Comparison of ENCODE assay signal across 9 cellular contexts in genomic region chr19:55703790-55704215, GRCh38. TPM values are rescaled to one million over a fixed set of nuclear protein-coding genes. Genes with fewer than 3 reads are reported as not detected.
DNase-seq lines count a peak whose midpoint lies in the region; ATAC-seq and TF ChIP-seq lines count a peak whose summit lies in the region.
"Had no signal": no experiment of that assay in that cellular context is flagged by ENCODE, and none has a peak within 500 bp of the region (broad histone marks: within the 10 kb centered on the region; RNA-seq: fewer than 3 reads in every experiment).

No MANE protein-coding gene starts in this region.

- no peaks in the 10 kb centered on the region for H3F3A ChIP-seq in smooth muscle cell (ENCODE audit: low read depth)

- H3K27me3 ChIP-seq in smooth muscle cell (ENCODE audit: low read depth): no peaks in the 10 kb centered on the region

- no peaks in the 10 kb centered on the region for H4K20me1 ChIP-seq in smooth muscle cell (ENCODE audit: low read depth)

- H3K4me3 ChIP-seq in smooth muscle cell: no peak overlapping the region

- H3K9me3 ChIP-seq in smooth muscle cell (replicated peaks; ENCODE audit: low read depth): no peaks in the 10 kb centered on the region

- no peak overlapping the region for H3K27ac ChIP-seq in smooth muscle cell (ENCODE audit: low read depth)

- 69% methylated on average over 38 of the region's 38 CpGs for WGBS in smooth muscle cell (ENCODE audit: low lambda C conversion rate)

- ATAC-seq in left ventricle myocardium superior (peak; percentile 70), HG03159 (IDR thresholded peaks at IDR 0.05; ENCODE audit: unreplicated experiment) (no peak)

- H3K4me2 ChIP-seq in smooth muscle cell: no peak overlapping the region

- peak; percentile 50 for TF ChIP-seq CTCF in smooth muscle cell (IDR thresholded peaks at IDR 0.05; ENCODE audit: borderline replicate concordance, insufficient read depth, poor library complexity, severe bottlenecking)

- intact Hi-C loops in left ventricle myocardium superior (cut with micrococcal nuclease): no loop called here

- H3K36me3 ChIP-seq in smooth muscle cell (ENCODE audit: low read depth): no peaks in the 10 kb centered on the region

- H3K9ac ChIP-seq in smooth muscle cell (ENCODE audit: low read depth): no peak overlapping the region

- no peaks in the 10 kb centered on the region for H3K4me1 ChIP-seq in smooth muscle cell (ENCODE audit: low read depth)

- peak; percentile 65 for DNase-seq in AG08396 (ENCODE audit: low spot score)
- peak; percentile 33 for DNase-seq in NAMALWA (ENCODE audit: low spot score)
- peak; percentile 47 for DNase-seq in activated naive CD4-positive, alpha-beta T cell treated with Interleukin-2 at 50 U/mL for 16 hours
- DNase-seq in left ventricle myocardium superior: peak; percentile 67
- DNase-seq in smooth muscle cell (lab: John Stamatoyannopoulos, UW; ENCODE audit: unreplicated experiment): no peak
- DNase-seq in NCI-H345 (lab: John Stamatoyannopoulos, UW): no peak
- DNase-seq in COR-L47 (lab: John Stamatoyannopoulos, UW): no peak

- H3K79me2 ChIP-seq in smooth muscle cell (ENCODE audit: low read depth): no peaks in the 10 kb centered on the region

- no peak overlapping the region for H2AFZ ChIP-seq in smooth muscle cell (ENCODE audit: low read depth)

RNA-seq across cellular contexts. Expression of gene EPN1, which starts 28.8 kb away (rescaled TPM):
- total RNA-seq in left ventricle myocardium superior: 250 TPM
- 25.3 and 34.5 TPM in 2 replicates for total RNA-seq in smooth muscle cell
- 119 and 121 TPM in 2 replicates for polyA plus RNA-seq in smooth muscle cell

RNA-seq across cellular contexts. Expression of gene NLRP9, which starts 34.4 kb away (rescaled TPM):
- total RNA-seq in left ventricle myocardium superior (not detected), smooth muscle cell (not detected in 2 replicates)
- 0.07 TPM in 1 of 2 replicates, not detected in the other for polyA plus RNA-seq in smooth muscle cell
- polyA plus RNA-seq: adipose tissue had no signal

RNA-seq across cellular contexts. Expression of gene U2AF2, which starts 49.0 kb away (rescaled TPM):
- total RNA-seq in left ventricle myocardium superior (79.9 TPM), smooth muscle cell (70.7 and 75.0 TPM in 2 replicates)
- 8.4 and 14.4 TPM in 2 replicates for polyA plus RNA-seq in smooth muscle cell

RNA-seq across cellular contexts. Expression of gene RFPL4A, which starts 55.1 kb away (rescaled TPM):
- total RNA-seq in left ventricle myocardium superior: not detected
- not detected in 2 replicates for total RNA-seq in smooth muscle cell
- polyA plus RNA-seq in smooth muscle cell: not detected in 2 replicates
- polyA plus RNA-seq: adipose tissue had no signal

RNA-seq across cellular contexts. Expression of gene CCDC106, which starts 55.8 kb away (rescaled TPM):
- total RNA-seq in left ventricle myocardium superior (16.8 TPM), smooth muscle cell (6.9 and 7.7 TPM in 2 replicates)
- polyA plus RNA-seq in smooth muscle cell: 18.3 and 24.8 TPM in 2 replicates

Comparison
In these comparisons a context has a peak if more than half of its experiments do, and no peak if none do; other contexts are left out.
1. DNase-seq: peak in AG08396 (single experiment), NAMALWA (single experiment), activated naive CD4-positive, alpha-beta T cell treated with Interleukin-2 at 50 U/mL for 16 hours (single experiment) and left ventricle myocardium superior (single experiment); none in smooth muscle cell (single experiment), NCI-H345 (single experiment) and COR-L47 (single experiment).